In the genomic region with DNA sequence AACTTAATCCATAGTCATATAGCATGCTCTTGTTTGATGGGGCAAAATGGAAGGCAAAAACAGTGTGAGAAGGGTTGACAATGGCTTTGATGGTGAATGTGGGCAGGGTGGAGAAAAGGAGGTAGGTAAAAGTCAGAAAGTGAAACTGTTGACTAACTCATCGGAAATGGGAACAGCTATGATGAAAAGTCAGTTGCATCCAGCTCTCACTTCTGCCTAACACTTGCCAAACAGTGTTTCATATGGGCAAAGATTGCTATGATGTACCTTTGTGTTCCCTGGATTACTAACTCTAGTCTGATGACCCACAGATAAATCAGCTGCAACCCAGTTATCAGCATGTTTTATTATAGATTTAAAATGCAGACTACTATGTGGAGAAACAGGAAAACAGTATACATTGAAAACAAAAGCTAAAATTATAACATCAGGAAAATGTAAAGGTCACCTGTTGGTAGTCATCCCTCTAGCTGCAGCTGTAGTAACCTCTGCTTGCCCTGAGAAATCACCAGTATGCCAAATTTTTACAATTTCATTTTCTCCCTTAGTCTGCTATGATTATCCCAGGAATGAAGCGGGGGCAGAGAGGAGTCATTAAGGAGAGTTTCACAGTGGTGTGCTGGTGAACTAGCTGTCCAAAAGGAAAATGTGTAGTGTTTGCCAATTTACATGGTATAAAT, we compare ENCODE assay signal across 20 cellular contexts. TPM values are rescaled to one million over a fixed set of nuclear protein-coding genes. Genes with fewer than 3 reads are reported as not detected.
DNase-seq lines count a peak whose midpoint lies in the region; ATAC-seq, FAIRE-seq and TF ChIP-seq lines count a peak whose summit lies in the region.
"Had no signal": no experiment of that assay in that cellular context is flagged by ENCODE, and none has a peak within 500 bp of the region (broad histone marks: within the 10 kb centered on the region; RNA-seq: fewer than 3 reads in every experiment).

No MANE protein-coding gene starts in this region.

- no peak overlapping the region for H3K27ac ChIP-seq in CD4-positive, alpha-beta memory T cell (ENCODE audit: low read depth, low read length)
- H3K27ac ChIP-seq in OCI-LY7 (ENCODE audit: low read depth, low read length, poor library complexity, severe bottlenecking) (no peak overlapping the region), smooth muscle cell (ENCODE audit: low read depth) (no peak overlapping the region)
- H3K27ac ChIP-seq: A549, breast epithelium, dorsolateral prefrontal cortex, lower lobe of right lung, uterus had no signal

- H3K4me1 ChIP-seq in CD4-positive, alpha-beta memory T cell (ENCODE audit: insufficient read depth, low read length) = peaks cover 9% of the 10 kb centered on the region
- H3K4me1 ChIP-seq in OCI-LY7 (ENCODE audit: insufficient read depth, low read length, poor library complexity, severe bottlenecking) (peaks cover 10% of the 10 kb centered on the region), smooth muscle cell (ENCODE audit: low read depth) (no peaks in the 10 kb centered on the region)
- H3K4me1 ChIP-seq: breast epithelium, lower lobe of right lung, uterus had no signal

- POLR2A ChIA-PET in CD4-positive, alpha-beta memory T cell (lab: Charles Lee; ENCODE audit: partially characterized antibody) = no interaction called here
- POLR2A ChIA-PET in OCI-LY7 (lab: Charles Lee) = interaction anchor here (0.8 to 1.1 kb wide), 2 partner anchors 19 to 20 kb away, joined by 4 to 5 read pairs; no protein-coding TSS in a partner anchor

- no peak for ATAC-seq in GM18867 (IDR thresholded peaks at IDR 0.05; ENCODE audit: unreplicated experiment)
- ATAC-seq: A549, esophagus mucosa, Right ventricle myocardium inferior had no signal

- H3K27me3 Mint-ChIP-seq in CD4-positive, alpha-beta memory T cell = peaks cover 0 to 3% of the 10 kb centered on the region in 2 donors
- H3K27me3 Mint-ChIP-seq: activated naive CD4-positive, alpha-beta T cell treated with anti-CD3 and anti-CD28 coated beads, Interleukin-2, amount 50 U/mL, for 24 hours had no signal

- no peak for TF ChIP-seq POLR2A in H54 (IDR thresholded peaks at IDR 0.05; ENCODE audit: low read depth, low read length)

- H3K4me1 Mint-ChIP-seq in CD4-positive, alpha-beta memory T cell = peaks cover 8 to 15% (median 10%) of the 10 kb centered on the region in 4 donors
- H3K4me1 Mint-ChIP-seq: CD4-positive, CD25-positive, alpha-beta regulatory T cell had no signal

- CTCF ChIA-PET in CD4-positive, alpha-beta memory T cell (lab: Charles Lee; ENCODE audit: partially characterized antibody) = interaction anchor here (0.8 to 1.1 kb wide), 2 partner anchors 46 to 294 kb away, joined by 3 to 4 read pairs; no protein-coding TSS in a partner anchor
- CTCF ChIA-PET in OCI-LY7 (lab: Charles Lee; ENCODE audit: unreplicated experiment) = no interaction called here

- peak; percentile 15 for DNase-seq in activated CD4-positive, alpha-beta T cell treated with anti-CD3 and anti-CD28 coated beads for 48 hours
- DNase-seq in activated CD4-positive, alpha-beta T cell treated with anti-CD3 and anti-CD28 coated beads for 1 hour = no peak
- DNase-seq in CD4-positive, alpha-beta memory T cell = peak in 2 of 5 donors; percentile 5 to 6
- peak; percentile 18 for DNase-seq in OCI-LY7 (ENCODE audit: low spot score)
- peak; percentile 24 for DNase-seq in epithelial cell of esophagus (ENCODE audit: low read depth)
- DNase-seq in H54 (ENCODE audit: insufficient read length, low spot score) = no peak
- no peak for DNase-seq in smooth muscle cell (lab: John Stamatoyannopoulos, UW; ENCODE audit: unreplicated experiment)
- DNase-seq: activated CD8-positive, alpha-beta memory T cell treated with anti-CD3 and anti-CD28 coated beads for 24 hours; dorsolateral prefrontal cortex; lower lobe of right lung; NCI-H1092; posterior cingulate gyrus; uterus had no signal

- no peaks in the 10 kb centered on the region for H3K9me3 ChIP-seq in CD4-positive, alpha-beta memory T cell (ENCODE audit: control insufficient read depth in 1 of 2, low read length in 2 of 2)
- H3K9me3 ChIP-seq in OCI-LY7 (ENCODE audit: low read length) = no peaks in the 10 kb centered on the region
- no peaks in the 10 kb centered on the region for H3K9me3 ChIP-seq in smooth muscle cell (replicated peaks; ENCODE audit: low read depth)
- H3K9me3 ChIP-seq: A549, breast epithelium, lower lobe of right lung, uterus had no signal

- H3K36me3 Mint-ChIP-seq in CD4-positive, alpha-beta memory T cell = no peaks in the 10 kb centered on the region
- H3K36me3 Mint-ChIP-seq: activated naive CD4-positive, alpha-beta T cell treated with anti-CD3 and anti-CD28 coated beads, Interleukin-2, amount 50 U/mL, for 24 hours; CD4-positive, CD25-positive, alpha-beta regulatory T cell had no signal

- H3K9me3 Mint-ChIP-seq in CD4-positive, alpha-beta memory T cell = peaks cover 0 to 2% (median 0%) of the 10 kb centered on the region in 8 donors
- H3K9me3 Mint-ChIP-seq: activated naive CD4-positive, alpha-beta T cell treated with anti-CD3 and anti-CD28 coated beads, Interleukin-2, amount 50 U/mL, for 24 hours had no signal

- H2AFZ ChIP-seq in OCI-LY7 (ENCODE audit: low read length) (peak overlapping the region; percentile 39; the same call in 1 of the 2 replicates), smooth muscle cell (ENCODE audit: low read depth) (no peak overlapping the region)

- no peaks in the 10 kb centered on the region for H3F3A ChIP-seq in smooth muscle cell (ENCODE audit: low read depth)

- H3K79me2 ChIP-seq in OCI-LY7 (ENCODE audit: insufficient read depth, low read depth, low read length) = no peaks in the 10 kb centered on the region
- no peaks in the 10 kb centered on the region for H3K79me2 ChIP-seq in smooth muscle cell (ENCODE audit: low read depth)

- H3K36me3 ChIP-seq in CD4-positive, alpha-beta memory T cell (ENCODE audit: insufficient read depth, low read length) = no peaks in the 10 kb centered on the region
- no peaks in the 10 kb centered on the region for H3K36me3 ChIP-seq in OCI-LY7 (ENCODE audit: insufficient read depth, low read length)
- no peaks in the 10 kb centered on the region for H3K36me3 ChIP-seq in smooth muscle cell (ENCODE audit: low read depth)
- H3K36me3 ChIP-seq: breast epithelium, lower lobe of right lung, uterus had no signal

- WGBS in smooth muscle cell (ENCODE audit: low lambda C conversion rate) = 98% methylated on average over 2 of the region's 2 CpGs

- peak overlapping the region in 3 of 7 donors; percentile 9 to 44 (median 23) for H3K27ac Mint-ChIP-seq in CD4-positive, alpha-beta memory T cell
- H3K27ac Mint-ChIP-seq: activated naive CD4-positive, alpha-beta T cell treated with anti-CD3 and anti-CD28 coated beads, Interleukin-2, amount 50 U/mL, for 24 hours; CD4-positive, CD25-positive, alpha-beta regulatory T cell had no signal

- intact Hi-C loops in CD4-positive, alpha-beta memory T cell (cut with micrococcal nuclease) = no loop called here
- intact Hi-C loops in OCI-LY7 (cut with micrococcal nuclease; ENCODE audit: unreplicated experiment) = no loop called here

- H3K4me2 ChIP-seq in OCI-LY7 (ENCODE audit: low read length) (peak overlapping the region; percentile 41), smooth muscle cell (no peak overlapping the region)
- H3K4me2 ChIP-seq: A549 had no signal

- no peak for FAIRE-seq in H54 (lab: Jason Lieb, UNC)

- no peaks in the 10 kb centered on the region for H3K27me3 ChIP-seq in CD4-positive, alpha-beta memory T cell (ENCODE audit: insufficient read depth, low read length)
- H3K27me3 ChIP-seq in smooth muscle cell (ENCODE audit: low read depth) = no peaks in the 10 kb centered on the region
- H3K27me3 ChIP-seq: breast epithelium, dorsolateral prefrontal cortex, uterus had no signal

- TF ChIP-seq CTCF in OCI-LY7 (conservative IDR thresholded peaks at IDR 0.05; ENCODE audit: low read length) (no peak), epithelial cell of esophagus (IDR thresholded peaks at IDR 0.05; ENCODE audit: insufficient read depth, low read depth, low read length, missing control alignments) (no peak), smooth muscle cell (IDR thresholded peaks at IDR 0.05; ENCODE audit: borderline replicate concordance, insufficient read depth, poor library complexity, severe bottlenecking) (no peak)

- peak overlapping the region in 6 of 8 donors; percentile 7 to 55 (median 28) for H3K4me3 Mint-ChIP-seq in CD4-positive, alpha-beta memory T cell
- H3K4me3 Mint-ChIP-seq: activated naive CD4-positive, alpha-beta T cell treated with anti-CD3 and anti-CD28 coated beads, Interleukin-2, amount 50 U/mL, for 24 hours; CD4-positive, CD25-positive, alpha-beta regulatory T cell had no signal

- BruUV-seq in OCI-LY7 (replicated peaks; lab: Mats Ljungman, UMichigan) = no TSS peak

- no peak overlapping the region for H3K4me3 ChIP-seq in CD4-positive, alpha-beta memory T cell (ENCODE audit: low read length in 2 of 2)
- H3K4me3 ChIP-seq in OCI-LY7 (ENCODE audit: low read depth, low read length, poor library complexity, severe bottlenecking) = no peak overlapping the region
- no peak overlapping the region for H3K4me3 ChIP-seq in epithelial cell of esophagus (ENCODE audit: low read length)
- H3K4me3 ChIP-seq in smooth muscle cell = no peak overlapping the region
- H3K4me3 ChIP-seq: A549, breast epithelium, dorsolateral prefrontal cortex, lower lobe of right lung, uterus had no signal

- H3K9me2 ChIP-seq in OCI-LY7 (ENCODE audit: insufficient read depth, low read length) = no peaks in the 10 kb centered on the region

- H4K20me1 ChIP-seq in OCI-LY7 (ENCODE audit: insufficient read depth, low read length) (no peaks in the 10 kb centered on the region), smooth muscle cell (ENCODE audit: low read depth) (no peaks in the 10 kb centered on the region)

- H3K9ac ChIP-seq in smooth muscle cell (ENCODE audit: low read depth) = no peak overlapping the region

RNA-seq across cellular contexts. Expression of gene TNFSF18, which starts 11.7 kb away (rescaled TPM):
- not detected for total RNA-seq in CD4-positive, alpha-beta memory T cell
- not detected for polyA plus RNA-seq in CD4-positive, alpha-beta memory T cell
- total RNA-seq in OCI-LY7 (2014; rRNA removed; shearing (Covaris generic)) = not detected in 2 replicates
- total RNA-seq in OCI-LY7 (2022) = not detected in 2 replicates
- total RNA-seq in smooth muscle cell = not detected in 2 replicates
- polyA plus RNA-seq in smooth muscle cell = 0.23 TPM in 1 of 2 replicates, not detected in the other
- total RNA-seq: breast epithelium; CD4-positive, CD25-positive, alpha-beta regulatory T cell; Right ventricle myocardium inferior had no signal
- polyA plus RNA-seq: A549; CD4-positive, CD25-positive, alpha-beta regulatory T cell had no signal

Comparison
In these comparisons a context has a peak if more than half of its experiments do, and no peak if none do; other contexts are left out.
1. DNase-seq: peak in activated CD4-positive, alpha-beta T cell treated with anti-CD3 and anti-CD28 coated beads for 48 hours (single experiment), OCI-LY7 (single experiment) and epithelial cell of esophagus (single experiment); none in activated CD4-positive, alpha-beta T cell treated with anti-CD3 and anti-CD28 coated beads for 1 hour (single experiment), H54 (single experiment) and smooth muscle cell (single experiment).